In genomic region chr6:119887671-119888070, GRCh38 we compare ENCODE assay signal across 20 cellular contexts.
"Had no signal": no experiment of that assay in that cellular context is flagged by ENCODE, and none has a peak within 500 bp of the region (broad histone marks: within the 10 kb centered on the region; RNA-seq: fewer than 3 reads in every experiment).

No MANE protein-coding gene starts in this region.

- ATAC-seq: heart right ventricle; left ventricle myocardium superior; mucosa of descending colon; natural killer cell treated with Interleukin-12 subunit alpha and Interleukin-12 subunit beta and Interleukin-15 and Interleukin-18, amount 100 ng/mL, for 72 hours; right lobe of liver; stimulated activated naive CD8-positive, alpha-beta T cell treated with anti-CD3 and anti-CD28 coated beads, Interleukin-15, Interleukin-2, amounts not matched to agents 100 U/mL and 50 U/mL, for 24 hours had no signal

- DNase-seq: activated CD4-positive, alpha-beta T cell treated with anti-CD3 and anti-CD28 coated beads for 4 hours; activated CD4-positive, alpha-beta T cell treated with anti-CD3 and anti-CD28 coated beads, Interleukin-2, amount 50 U/mL, for 4 hours; activated effector memory CD4-positive, alpha-beta T cell treated with Interleukin-2 at 50 U/mL for 16 hours; activated naive CD4-positive, alpha-beta T cell treated with anti-CD3 and anti-CD28 coated beads for 36 hours; activated naive CD8-positive, alpha-beta T cell treated with anti-CD3 and anti-CD28 coated beads, Interleukin-2, amount 10 ng/mL, durations not matched to agents 7 days and 5 days; endodermal cell; foreskin melanocyte; heart right ventricle; islet precursor cell; left ventricle myocardium superior; mucosa of descending colon; right lobe of liver; stimulated activated CD4-positive, alpha-beta T cell treated with anti-CD3 and anti-CD28 coated beads, Interleukin-2, amount 100 ng/mL, for 48 hours; stimulated activated naive CD8-positive, alpha-beta T cell treated with anti-CD3 and anti-CD28 coated beads, Interleukin-15, Interleukin-2, amounts not matched to agents 100 U/mL and 50 U/mL, for 24 hours; trophoblast cell had no signal

- H3K9me3 ChIP-seq: ascending aorta, esophagus muscularis mucosa, heart right ventricle, mucosa of descending colon, right lobe of liver, thoracic aorta had no signal

- H3K4me3 ChIP-seq: ascending aorta, cardiac muscle cell, esophagus muscularis mucosa, heart right ventricle, mucosa of descending colon, right lobe of liver, thoracic aorta had no signal

- H3K27me3 ChIP-seq: ascending aorta, cardiac muscle cell, esophagus muscularis mucosa, heart right ventricle, right lobe of liver had no signal

- H3K36me3 ChIP-seq: ascending aorta, cardiac muscle cell, esophagus muscularis mucosa, heart right ventricle, right lobe of liver, thoracic aorta had no signal

- H3K4me1 ChIP-seq: ascending aorta, heart right ventricle, right lobe of liver had no signal

- H3K27ac ChIP-seq: ascending aorta, cardiac muscle cell, esophagus muscularis mucosa, heart right ventricle, right lobe of liver, thoracic aorta had no signal
